8 cellular contexts compared by ENCODE assay signal in genomic region chr11:95680169-95680929, GRCh38.
DNase-seq lines count a peak whose midpoint lies in the region; ATAC-seq, FAIRE-seq and TF ChIP-seq lines count a peak whose summit lies in the region.

No MANE protein-coding gene starts in this region.

- no peak for DNase-seq in KG1 (lab: John Stamatoyannopoulos, UW)
- DNase-seq in activated CD4-positive, CD25-positive, alpha-beta regulatory T cell treated with anti-CD3 and anti-CD28 coated beads, Interleukin-2, amount 50 U/mL, for 72 hours: no peak
- DNase-seq in T1000 (lab: John Stamatoyannopoulos, UW): no peak
- DNase-seq in A172 (ENCODE audit: low spot score): no peak

- peak; percentile 72 for FAIRE-seq in islet of Langerhans (lab: Jason Lieb, UNC)

- no peak for TF ChIP-seq CTCF in VCaP (conservative IDR thresholded peaks at IDR 0.05)

- peak; percentile 92 for ATAC-seq in GM18867 (IDR thresholded peaks at IDR 0.05; ENCODE audit: unreplicated experiment)
- ATAC-seq in HG02610 (IDR thresholded peaks at IDR 0.05; ENCODE audit: unreplicated experiment): peak; percentile 71

- peak overlapping the region; percentile 52 for H3K27ac ChIP-seq in VCaP
